1 cellular context compared by ENCODE assay signal in the genomic region with DNA sequence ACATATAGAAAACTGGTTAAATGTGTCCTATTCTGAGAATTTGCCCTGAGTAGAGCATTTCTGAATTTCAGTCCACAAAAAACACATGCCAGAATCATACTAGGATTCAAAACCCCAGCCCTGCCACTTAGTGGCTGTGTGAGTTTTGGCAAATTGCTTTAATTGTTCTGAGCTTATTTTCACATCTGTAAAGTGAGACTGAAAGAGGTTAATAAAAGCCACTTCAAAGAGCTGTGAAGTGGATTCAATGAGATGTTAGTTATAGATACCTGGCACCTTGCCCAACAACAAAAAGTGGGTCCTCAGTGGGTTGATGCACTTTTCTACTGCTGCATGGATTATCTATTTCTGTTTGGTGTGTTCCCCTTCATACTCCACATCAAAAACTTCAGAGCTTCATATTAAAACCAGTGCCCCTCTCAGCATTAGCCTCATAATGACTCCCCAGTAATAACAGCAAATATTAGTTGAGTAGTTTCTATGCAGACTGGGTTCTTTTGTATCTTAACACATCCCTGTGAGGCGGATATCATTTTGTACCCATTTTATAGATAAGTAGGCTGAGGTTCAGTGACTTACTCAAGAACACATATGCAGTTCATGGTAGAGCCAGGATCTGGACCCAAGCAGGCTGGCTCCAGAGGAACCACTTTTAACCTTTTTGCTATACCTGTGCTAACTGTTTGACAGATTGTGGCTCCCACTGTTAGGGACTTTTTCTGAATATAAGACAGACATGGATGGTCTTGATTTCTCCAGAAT.
A peak's percentile ranks its signal among the peaks of the same experiment; 100 is the strongest.
TF ChIP-seq lines count a peak whose summit lies in the region.

No MANE protein-coding gene starts in this region.

TF ChIP-seq in K562, 482 proteins besides CTCF, POLR2A, EP300 and RAD21 (continues in another document):
- no peak for TF ChIP-seq XRCC4 (IDR thresholded peaks at IDR 0.05; ENCODE audit: extremely low read depth, insufficient read depth, insufficient read length)
- peak in 1 of 2 experiments; percentile 44; a peak in 1 of 4 replicates for TF ChIP-seq KDM1A (IDR thresholded peaks at IDR 0.05)
- no peak for TF ChIP-seq KLF1 (tag; IDR thresholded peaks at IDR 0.05)
- TF ChIP-seq ZSCAN29 (IDR thresholded peaks at IDR 0.05), result no peak
- TF ChIP-seq RFX1 (IDR thresholded peaks at IDR 0.05), result no peak
- TF ChIP-seq SMAD3 (CRISPR knock-in tag; conservative IDR thresholded peaks at IDR 0.05), result no peak
- no peak for TF ChIP-seq CTBP1 (IDR thresholded peaks at IDR 0.05; ENCODE audit: borderline replicate concordance)
- no peak for TF ChIP-seq RFX7 (CRISPR knock-in tag; IDR thresholded peaks at IDR 0.05)
- no peak for TF ChIP-seq ZNF696 (CRISPR knock-in tag; conservative IDR thresholded peaks at IDR 0.05)
- TF ChIP-seq, protein P1, sequence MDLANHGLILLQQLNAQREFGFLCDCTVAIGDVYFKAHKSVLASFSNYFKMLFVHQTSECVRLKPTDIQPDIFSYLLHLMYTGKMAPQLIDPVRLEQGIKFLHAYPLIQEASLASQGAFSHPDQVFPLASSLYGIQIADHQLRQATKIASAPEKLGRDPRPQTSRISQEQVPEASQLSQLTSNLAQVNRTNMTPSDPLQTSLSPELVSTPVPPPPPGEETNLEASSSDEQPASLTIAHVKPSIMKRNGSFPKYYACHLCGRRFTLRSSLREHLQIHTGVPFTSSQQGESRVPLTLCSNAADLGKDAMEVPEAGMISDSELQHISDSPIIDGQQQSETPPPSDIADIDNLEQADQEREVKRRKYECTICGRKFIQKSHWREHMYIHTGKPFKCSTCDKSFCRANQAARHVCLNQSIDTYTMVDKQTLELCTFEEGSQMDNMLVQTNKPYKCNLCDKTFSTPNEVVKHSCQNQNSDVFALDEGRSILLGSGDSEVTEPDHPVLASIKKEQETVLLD (IDR thresholded peaks at IDR 0.05), result no peak
- TF ChIP-seq BCOR (IDR thresholded peaks at IDR 0.05), result peak; percentile 66
- TF ChIP-seq, protein P2, sequence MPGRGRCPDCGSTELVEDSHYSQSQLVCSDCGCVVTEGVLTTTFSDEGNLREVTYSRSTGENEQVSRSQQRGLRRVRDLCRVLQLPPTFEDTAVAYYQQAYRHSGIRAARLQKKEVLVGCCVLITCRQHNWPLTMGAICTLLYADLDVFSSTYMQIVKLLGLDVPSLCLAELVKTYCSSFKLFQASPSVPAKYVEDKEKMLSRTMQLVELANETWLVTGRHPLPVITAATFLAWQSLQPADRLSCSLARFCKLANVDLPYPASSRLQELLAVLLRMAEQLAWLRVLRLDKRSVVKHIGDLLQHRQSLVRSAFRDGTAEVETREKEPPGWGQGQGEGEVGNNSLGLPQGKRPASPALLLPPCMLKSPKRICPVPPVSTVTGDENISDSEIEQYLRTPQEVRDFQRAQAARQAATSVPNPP (IDR thresholded peaks at IDR 0.05; ENCODE audit: borderline replicate concordance, insufficient read depth, insufficient read length), result no peak
- no peak for TF ChIP-seq ZNF407 (IDR thresholded peaks at IDR 0.05; ENCODE audit: low read depth)
- TF ChIP-seq, protein P3, sequence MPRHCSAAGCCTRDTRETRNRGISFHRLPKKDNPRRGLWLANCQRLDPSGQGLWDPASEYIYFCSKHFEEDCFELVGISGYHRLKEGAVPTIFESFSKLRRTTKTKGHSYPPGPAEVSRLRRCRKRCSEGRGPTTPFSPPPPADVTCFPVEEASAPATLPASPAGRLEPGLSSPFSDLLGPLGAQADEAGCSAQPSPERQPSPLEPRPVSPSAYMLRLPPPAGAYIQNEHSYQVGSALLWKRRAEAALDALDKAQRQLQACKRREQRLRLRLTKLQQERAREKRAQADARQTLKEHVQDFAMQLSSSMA (CRISPR knock-in tag; IDR thresholded peaks at IDR 0.05), result no peak
- no peak for TF ChIP-seq ZNF134 (CRISPR knock-in tag; conservative IDR thresholded peaks at IDR 0.05)
- TF ChIP-seq KLF6 (CRISPR knock-in tag; IDR thresholded peaks at IDR 0.05; ENCODE audit: borderline replicate concordance), result no peak
- TF ChIP-seq NFIC (IDR thresholded peaks at IDR 0.05), result peak; percentile 64
- no peak for TF ChIP-seq ZKSCAN1 (IDR thresholded peaks at IDR 0.05; ENCODE audit: low read depth, low read length)
- no peak for TF ChIP-seq ZNF592 (IDR thresholded peaks at IDR 0.05)
- no peak for TF ChIP-seq ETV1 (tag; conservative IDR thresholded peaks at IDR 0.05; ENCODE audit: low read depth)
- TF ChIP-seq KAT7 (CRISPR knock-in tag; IDR thresholded peaks at IDR 0.05; ENCODE audit: borderline replicate concordance), result no peak
- TF ChIP-seq SRSF7 (optimal IDR thresholded peaks at IDR 0.05; ENCODE audit: low read depth, low read length), result no peak
- TF ChIP-seq, protein P4, sequence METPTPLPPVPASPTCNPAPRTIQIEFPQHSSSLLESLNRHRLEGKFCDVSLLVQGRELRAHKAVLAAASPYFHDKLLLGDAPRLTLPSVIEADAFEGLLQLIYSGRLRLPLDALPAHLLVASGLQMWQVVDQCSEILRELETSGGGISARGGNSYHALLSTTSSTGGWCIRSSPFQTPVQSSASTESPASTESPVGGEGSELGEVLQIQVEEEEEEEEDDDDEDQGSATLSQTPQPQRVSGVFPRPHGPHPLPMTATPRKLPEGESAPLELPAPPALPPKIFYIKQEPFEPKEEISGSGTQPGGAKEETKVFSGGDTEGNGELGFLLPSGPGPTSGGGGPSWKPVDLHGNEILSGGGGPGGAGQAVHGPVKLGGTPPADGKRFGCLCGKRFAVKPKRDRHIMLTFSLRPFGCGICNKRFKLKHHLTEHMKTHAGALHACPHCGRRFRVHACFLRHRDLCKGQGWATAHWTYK (CRISPR knock-in tag; IDR thresholded peaks at IDR 0.05), result no peak
- TF ChIP-seq ZNF274 (IDR thresholded peaks at IDR 0.05; ENCODE audit: borderline replicate concordance, low read depth, low read length), result no peak
- no peak for TF ChIP-seq EWSR1 (IDR thresholded peaks at IDR 0.05; ENCODE audit: borderline replicate concordance, low read depth, partially characterized antibody)
- TF ChIP-seq ELF2 (CRISPR knock-in tag; IDR thresholded peaks at IDR 0.05), result no peak
- TF ChIP-seq ZNF398 (CRISPR knock-in tag; IDR thresholded peaks at IDR 0.05), result no peak
- TF ChIP-seq MTA2 (IDR thresholded peaks at IDR 0.05; ENCODE audit: low read depth), result no peak
- TF ChIP-seq, protein P5, sequence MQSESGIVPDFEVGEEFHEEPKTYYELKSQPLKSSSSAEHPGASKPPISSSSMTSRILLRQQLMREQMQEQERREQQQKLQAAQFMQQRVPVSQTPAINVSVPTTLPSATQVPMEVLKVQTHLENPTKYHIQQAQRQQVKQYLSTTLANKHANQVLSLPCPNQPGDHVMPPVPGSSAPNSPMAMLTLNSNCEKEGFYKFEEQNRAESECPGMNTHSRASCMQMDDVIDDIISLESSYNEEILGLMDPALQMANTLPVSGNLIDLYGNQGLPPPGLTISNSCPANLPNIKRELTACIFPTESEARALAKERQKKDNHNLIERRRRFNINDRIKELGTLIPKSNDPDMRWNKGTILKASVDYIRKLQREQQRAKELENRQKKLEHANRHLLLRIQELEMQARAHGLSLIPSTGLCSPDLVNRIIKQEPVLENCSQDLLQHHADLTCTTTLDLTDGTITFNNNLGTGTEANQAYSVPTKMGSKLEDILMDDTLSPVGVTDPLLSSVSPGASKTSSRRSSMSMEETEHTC (IDR thresholded peaks at IDR 0.05), result no peak
- no peak for TF ChIP-seq ZNF197 (CRISPR knock-in tag; IDR thresholded peaks at IDR 0.05; ENCODE audit: low read depth)
- TF ChIP-seq PTBP1 (IDR thresholded peaks at IDR 0.05; ENCODE audit: low read depth, low read length), result no peak
- TF ChIP-seq ZFX (CRISPR knock-in tag; IDR thresholded peaks at IDR 0.05), result no peak
- peak; percentile 95 for TF ChIP-seq RBM25 (IDR thresholded peaks at IDR 0.05; ENCODE audit: low read depth, low read length, severe bottlenecking)
- TF ChIP-seq DDX20 (tag; IDR thresholded peaks at IDR 0.05; ENCODE audit: low read depth), result no peak
- TF ChIP-seq ETV6 (IDR thresholded peaks at IDR 0.05; ENCODE audit: borderline replicate concordance in 1 of 2, low read depth in 2 of 2, low read length in 1 of 2), result no peak
- TF ChIP-seq ETV6 (CRISPR knock-in tag; IDR thresholded peaks at IDR 0.05; ENCODE audit: borderline replicate concordance), result no peak
- no peak for TF ChIP-seq TSC22D4 (tag; IDR thresholded peaks at IDR 0.05)
- no peak for TF ChIP-seq SIX5 (IDR thresholded peaks at IDR 0.05; ENCODE audit: borderline replicate concordance in 1 of 2, insufficient read depth in 1 of 2, low read depth in 1 of 2, low read length in 2 of 2)
